Comparison of ENCODE assay signal across 8 cellular contexts in the genomic region with DNA sequence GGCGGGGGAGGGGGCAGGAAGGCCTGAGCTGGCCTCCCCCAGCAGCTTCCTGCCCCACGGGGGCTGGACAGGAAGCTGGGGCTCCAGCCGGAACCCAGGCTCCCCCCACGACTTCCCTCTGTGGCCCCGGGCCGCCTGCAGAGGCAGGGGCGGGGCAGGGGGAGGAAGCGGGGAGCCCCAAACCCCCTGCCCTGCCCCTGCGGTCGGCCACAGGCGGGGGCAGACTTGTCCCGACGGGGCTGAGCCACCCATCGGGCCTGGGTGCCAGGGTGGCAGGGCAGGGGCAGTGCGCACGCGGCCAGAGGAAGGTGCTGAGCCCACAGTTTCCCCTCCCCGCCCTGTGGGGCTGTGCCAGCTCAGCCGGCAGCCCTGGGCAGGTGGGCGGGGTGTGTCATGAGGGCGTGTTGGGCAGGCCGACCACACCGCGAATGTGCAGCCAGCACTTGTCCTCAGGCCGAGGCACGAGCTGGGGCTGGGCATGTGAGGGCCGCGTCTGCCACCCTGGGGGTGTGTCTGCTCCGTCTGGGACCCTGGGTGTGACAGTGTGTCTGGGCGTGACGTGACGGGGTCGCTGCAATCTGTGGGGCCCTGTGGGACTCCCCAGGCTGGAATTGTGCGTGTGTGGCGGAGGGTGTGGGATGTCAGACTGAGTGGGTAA. TPM values are rescaled to one million over a fixed set of nuclear protein-coding genes. Genes with fewer than 3 reads are reported as not detected.
DNase-seq lines count a peak whose midpoint lies in the region; ATAC-seq, FAIRE-seq and TF ChIP-seq lines count a peak whose summit lies in the region.

No MANE protein-coding gene starts in this region.

- H3K27me3 ChIP-seq in SK-N-SH (ENCODE audit: insufficient read depth) = no peaks in the 10 kb centered on the region
- no peaks in the 10 kb centered on the region for H3K27me3 ChIP-seq in astrocyte (ENCODE audit: insufficient read depth, low read length)

- POLR2A ChIA-PET in SK-N-SH (lab: Yijun Ruan, JAX) = no interaction called here

- peak overlapping the region; percentile 92 for H3K27ac Mint-ChIP-seq in T-helper 2 cell treated with Interferon-gamma antibody and Interleukin-4, amounts not matched to agents 5 μg/mL and 100 μg/mL, for 36 hours
- peak overlapping the region; percentile 63 for H3K27ac Mint-ChIP-seq in astrocyte (ENCODE audit: unreplicated experiment)

- no peak for FAIRE-seq in astrocyte (lab: Jason Lieb, UNC)

- no peaks in the 10 kb centered on the region for H3K9me2 ChIP-seq in SK-N-SH

- H3K27ac ChIP-seq in SK-N-SH (ENCODE audit: low read depth in 2 of 2, low read length in 1 of 2) = peak overlapping the region in 1 of 2 experiments; percentile 100; a peak in 2 of 4 replicates
- H3K27ac ChIP-seq in astrocyte (ENCODE audit: low read depth, low read length) = peak overlapping the region; percentile 100

- TF ChIP-seq RAD21 in SK-N-SH (IDR thresholded peaks at IDR 0.05; ENCODE audit: low read length) = no peak

- H4K20me1 ChIP-seq in SK-N-SH (ENCODE audit: insufficient read depth) (peaks cover 5% of the 10 kb centered on the region; the same call in 1 of the 2 replicates), astrocyte (ENCODE audit: insufficient read depth, low read length) (peaks cover 15% of the 10 kb centered on the region)

- no peak for TF ChIP-seq EP300 in SK-N-SH (IDR thresholded peaks at IDR 0.05; ENCODE audit: borderline replicate concordance in 1 of 2, low read depth in 1 of 2, low read length in 1 of 2)

- no peaks in the 10 kb centered on the region for H3K9me3 Mint-ChIP-seq in T-helper 2 cell treated with Interferon-gamma antibody and Interleukin-4, amounts not matched to agents 5 μg/mL and 100 μg/mL, for 36 hours
- no peaks in the 10 kb centered on the region for H3K9me3 Mint-ChIP-seq in astrocyte (ENCODE audit: unreplicated experiment)

- H3K4me1 ChIP-seq in SK-N-SH (ENCODE audit: control insufficient read depth in 1 of 2, insufficient read depth in 2 of 2, low read depth in 1 of 2, low read length in 1 of 2) = peaks cover 39 to 46% of the 10 kb centered on the region in 2 experiments
- H3K4me1 ChIP-seq in astrocyte (ENCODE audit: insufficient read depth, low read length) = peaks cover 63% of the 10 kb centered on the region

- H3K79me2 ChIP-seq in SK-N-SH (ENCODE audit: insufficient read depth) (peaks cover 50% of the 10 kb centered on the region), astrocyte (ENCODE audit: insufficient read depth, low read length) (peaks cover 10% of the 10 kb centered on the region)

- peak overlapping the region; percentile 80 for H3K4me3 Mint-ChIP-seq in T-helper 2 cell treated with Interferon-gamma antibody and Interleukin-4, amounts not matched to agents 5 μg/mL and 100 μg/mL, for 36 hours
- H3K4me3 Mint-ChIP-seq in astrocyte (ENCODE audit: unreplicated experiment) = peak overlapping the region; percentile 23

- CTCF ChIA-PET in SK-N-SH (lab: Yijun Ruan, JAX) = interaction anchor here (0.8 kb wide), 1 partner anchor 20 kb away, joined by 3 read pairs; no protein-coding TSS in a partner anchor

- ATAC-seq in SK-N-SH treated with all-trans-retinoic acid at 6 μM for 48 hours (no peak), HG03342 (IDR thresholded peaks at IDR 0.05; ENCODE audit: unreplicated experiment) (peak; percentile 36)

- TF ChIP-seq CTCF in SK-N-SH (IDR thresholded peaks at IDR 0.05) = no peak
- TF ChIP-seq CTCF in astrocyte (IDR thresholded peaks at IDR 0.05; ENCODE audit: insufficient read depth, low read depth, low read length) = no peak

- WGBS in SK-N-SH (ENCODE audit: low lambda C conversion rate) = 78% methylated on average over 22 of the region's 35 CpGs

- H3K27me3 Mint-ChIP-seq in T-helper 2 cell treated with Interferon-gamma antibody and Interleukin-4, amounts not matched to agents 5 μg/mL and 100 μg/mL, for 36 hours (ENCODE audit: low read depth) = no peaks in the 10 kb centered on the region
- H3K27me3 Mint-ChIP-seq in astrocyte (ENCODE audit: low read depth, unreplicated experiment) = no peaks in the 10 kb centered on the region

- H3F3A ChIP-seq in SK-N-SH (replicated peaks; ENCODE audit: insufficient read depth) = peaks cover 79% of the 10 kb centered on the region

- H3K4me3 ChIP-seq in SK-N-SH (ENCODE audit: low read depth in 2 of 2, low read length in 1 of 2) = no peak overlapping the region
- H3K4me3 ChIP-seq in astrocyte (ENCODE audit: insufficient read depth, low read depth, low read length) = peak overlapping the region; percentile 3

- no peaks in the 10 kb centered on the region for H3K9me3 ChIP-seq in SK-N-SH
- H3K9me3 ChIP-seq in astrocyte (ENCODE audit: insufficient read depth, low read depth, low read length) = no peaks in the 10 kb centered on the region

- H3K9ac ChIP-seq in SK-N-SH = peak overlapping the region; percentile 2; the same call in 1 of the 2 replicates
- H3K9ac ChIP-seq in astrocyte (ENCODE audit: low read length) = peak overlapping the region; percentile 95

- H3K36me3 ChIP-seq in SK-N-SH (replicated peaks in 1 of 2; ENCODE audit: control insufficient read depth in 1 of 2, insufficient read depth in 2 of 2, low read length in 1 of 2) (peaks cover 6 to 26% of the 10 kb centered on the region in 2 experiments), astrocyte (ENCODE audit: insufficient read depth, low read length) (peaks cover 18% of the 10 kb centered on the region)

- peaks cover 54% of the 10 kb centered on the region for H3K4me1 Mint-ChIP-seq in T-helper 2 cell treated with Interferon-gamma antibody and Interleukin-4, amounts not matched to agents 5 μg/mL and 100 μg/mL, for 36 hours (ENCODE audit: low read depth)
- peaks cover 45% of the 10 kb centered on the region for H3K4me1 Mint-ChIP-seq in astrocyte (ENCODE audit: low read depth, unreplicated experiment)

- H3K4me2 ChIP-seq in SK-N-SH (peak overlapping the region; percentile 82; the same call in 1 of the 2 replicates), astrocyte (ENCODE audit: low read length) (peak overlapping the region; percentile 78)

- DNase-seq in SK-N-SH (peak; percentile 44), astrocyte (ENCODE audit: low read depth) (peak; percentile 58), kidney tubule cell (ENCODE audit: low spot score) (peak; percentile 86), AG08395 (ENCODE audit: low spot score) (no peak)
- peak; percentile 90 for DNase-seq in T-helper 2 cell treated with Interferon-gamma antibody and Interleukin-4, amounts not matched to agents 5 μg/mL and 100 μg/mL, for 36 hours (ENCODE audit: low spot score)
- peak; percentile 64 to 75 for DNase-seq in stimulated activated CD4-positive, alpha-beta T cell treated with anti-CD3 and anti-CD28 coated beads, Interleukin-2, amount 100 ng/mL, for 48 hours

- H3K36me3 Mint-ChIP-seq in T-helper 2 cell treated with Interferon-gamma antibody and Interleukin-4, amounts not matched to agents 5 μg/mL and 100 μg/mL, for 36 hours (ENCODE audit: low read depth) = peaks cover 64% of the 10 kb centered on the region
- peaks cover 22% of the 10 kb centered on the region for H3K36me3 Mint-ChIP-seq in astrocyte (ENCODE audit: low read depth, unreplicated experiment)

- H2AFZ ChIP-seq in SK-N-SH (ENCODE audit: low read depth) (no peak overlapping the region), astrocyte (ENCODE audit: low read depth, low read length) (no peak overlapping the region)

TF ChIP-seq in SK-N-SH, 30 proteins besides CTCF, POLR2A, EP300 and RAD21 (continues in another document):
- no peak for TF ChIP-seq TEAD4 (IDR thresholded peaks at IDR 0.05; ENCODE audit: borderline replicate concordance, insufficient read depth)

TF ChIP-seq in SK-N-SH treated with all-trans-retinoic acid at 6 μM for 48 hours, 23 proteins besides CTCF, POLR2A, EP300 and RAD21:
- TF ChIP-seq OSR1 (CRISPR knock-in tag; IDR thresholded peaks at IDR 0.05) (no peak), TCF4 (CRISPR knock-in tag; IDR thresholded peaks at IDR 0.05; ENCODE audit: borderline replicate concordance) (no peak), TOX (CRISPR knock-in tag; IDR thresholded peaks at IDR 0.05; ENCODE audit: borderline replicate concordance) (no peak), CSDC2 (CRISPR knock-in tag; IDR thresholded peaks at IDR 0.05) (no peak), ZNF8 (CRISPR knock-in tag; IDR thresholded peaks at IDR 0.05) (no peak), ZFP30 (CRISPR knock-in tag; IDR thresholded peaks at IDR 0.05) (no peak), ZNF565 (CRISPR knock-in tag; conservative IDR thresholded peaks at IDR 0.05; ENCODE audit: low read depth) (no peak), PPARA (CRISPR knock-in tag; IDR thresholded peaks at IDR 0.05; ENCODE audit: borderline replicate concordance) (no peak)

RNA-seq across cellular contexts. Expression of gene CCDC97, which starts 17.7 kb away (rescaled TPM):
- 8.7 and 9.6 TPM in 2 replicates for polyA plus RNA-seq in SK-N-SH (2012; rRNA removed)
- 5.3 and 6.8 TPM in 2 replicates for polyA plus RNA-seq in SK-N-SH (2012; cell fraction: cytosol; rRNA removed)
- 11.7 and 13.7 TPM in 2 replicates for polyA plus RNA-seq in SK-N-SH (2012; cell fraction: nucleus; rRNA removed)
- total RNA-seq in astrocyte = 15.2 and 18.1 TPM in 2 replicates

RNA-seq across cellular contexts. Expression of gene TGFB1, which starts 26.1 kb away (rescaled TPM):
- polyA plus RNA-seq in SK-N-SH (2012; rRNA removed) = 13.5 and 25.5 TPM in 2 replicates
- 13.0 and 21.4 TPM in 2 replicates for polyA plus RNA-seq in SK-N-SH (2012; cell fraction: cytosol; rRNA removed)
- polyA plus RNA-seq in SK-N-SH (2012; cell fraction: nucleus; rRNA removed) = 75.1 and 149 TPM in 2 replicates
- total RNA-seq in astrocyte = 155 and 199 TPM in 2 replicates

RNA-seq across cellular contexts. Expression of gene B9D2, which starts 36.3 kb away (rescaled TPM):
- 9.0 and 13.3 TPM in 2 replicates for polyA plus RNA-seq in SK-N-SH (2012; rRNA removed)
- 9.6 and 10.5 TPM in 2 replicates for polyA plus RNA-seq in SK-N-SH (2012; cell fraction: cytosol; rRNA removed)
- 8.1 and 9.0 TPM in 2 replicates for polyA plus RNA-seq in SK-N-SH (2012; cell fraction: nucleus; rRNA removed)
- 5.5 and 5.9 TPM in 2 replicates for total RNA-seq in astrocyte

RNA-seq across cellular contexts. Expression of gene TMEM91, which starts 48.7 kb away (rescaled TPM):
- 5.1 and 5.7 TPM in 2 replicates for polyA plus RNA-seq in SK-N-SH (2012; rRNA removed)
- 0.85 and 1.0 TPM in 2 replicates for polyA plus RNA-seq in SK-N-SH (2012; cell fraction: cytosol; rRNA removed)
- 36.4 and 58.3 TPM in 2 replicates for polyA plus RNA-seq in SK-N-SH (2012; cell fraction: nucleus; rRNA removed)
- total RNA-seq in astrocyte = 7.4 and 8.9 TPM in 2 replicates
